12 cellular contexts compared by ENCODE assay signal in genomic region chr13:73914119-73914518, GRCh38.
DNase-seq lines count a peak whose midpoint lies in the region; ATAC-seq and TF ChIP-seq lines count a peak whose summit lies in the region.
"Had no signal": no experiment of that assay in that cellular context is flagged by ENCODE, and none has a peak within 500 bp of the region (broad histone marks: within the 10 kb centered on the region; RNA-seq: fewer than 3 reads in every experiment).

No MANE protein-coding gene starts in this region.

- POLR2A ChIA-PET in activated B cell treated with CpG ODN at 0.5 μM for 24 hours (lab: Charles Lee) = no interaction called here

- H3K36me3 ChIP-seq in osteoblast (ENCODE audit: insufficient read depth, low read length) (no peaks in the 10 kb centered on the region), upper lobe of right lung (no peaks in the 10 kb centered on the region)

- H3K4me1 ChIP-seq in osteoblast (ENCODE audit: insufficient read depth, low read length) = peaks cover 30% of the 10 kb centered on the region
- no peaks in the 10 kb centered on the region for H3K4me1 ChIP-seq in upper lobe of right lung

- peak overlapping the region; percentile 76 for H3K4me2 ChIP-seq in osteoblast (ENCODE audit: insufficient read depth, low read length)

- H3K27ac ChIP-seq in osteoblast (ENCODE audit: low read depth, low read length) (peak overlapping the region; percentile 90), upper lobe of right lung (no peak overlapping the region)

- DNase-seq in activated B cell treated with CpG ODN at 0.5 μM for 24 hours (peak; percentile 23), osteoblast (ENCODE audit: insufficient read length, low spot score, missing footprints) (peak; percentile 9), upper lobe of right lung (no peak), NCI-H2196 (lab: John Stamatoyannopoulos, UW; ENCODE audit: unreplicated experiment) (no peak), NCI-H748 (lab: John Stamatoyannopoulos, UW; ENCODE audit: unreplicated experiment) (no peak)
- DNase-seq: cerebellar nuclear complex; NCI-H446; stimulated activated naive CD4-positive, alpha-beta T cell treated with Interleukin-2 at 50 U/mL for 16 hours had no signal

- peaks cover 45% of the 10 kb centered on the region for H3K4me1 Mint-ChIP-seq in activated B cell treated with CpG ODN at 0.5 μM for 24 hours

- H3K9me3 ChIP-seq in osteoblast (ENCODE audit: low read depth, low read length) (no peaks in the 10 kb centered on the region), upper lobe of right lung (no peaks in the 10 kb centered on the region)

- H4K20me1 ChIP-seq in osteoblast (ENCODE audit: insufficient read depth, low read length) = peaks cover 10% of the 10 kb centered on the region

- H3K27ac Mint-ChIP-seq in activated B cell treated with CpG ODN at 0.5 μM for 24 hours = no peak overlapping the region

- no peaks in the 10 kb centered on the region for H3K9me3 Mint-ChIP-seq in activated B cell treated with CpG ODN at 0.5 μM for 24 hours
- H3K9me3 Mint-ChIP-seq: IgD-negative memory B cell had no signal

- TF ChIP-seq CTCF in activated B cell treated with CpG ODN at 0.5 μM for 24 hours (IDR thresholded peaks at IDR 0.05) = no peak
- no peak for TF ChIP-seq CTCF in osteoblast (IDR thresholded peaks at IDR 0.05; ENCODE audit: extremely low read depth, low read depth, low read length)
- TF ChIP-seq CTCF in upper lobe of right lung (IDR thresholded peaks at IDR 0.05) = no peak

- ATAC-seq in GM18502 (IDR thresholded peaks at IDR 0.05; ENCODE audit: poor library complexity, unreplicated experiment) (peak; percentile 45), HG02588 (IDR thresholded peaks at IDR 0.05; ENCODE audit: unreplicated experiment) (peak; percentile 62), activated B cell treated with CpG ODN at 0.5 μM for 24 hours (ENCODE audit: low read depth) (peak; percentile 95), HG03039 (IDR thresholded peaks at IDR 0.05; ENCODE audit: unreplicated experiment) (no peak), upper lobe of right lung (no peak)

- H3K27me3 Mint-ChIP-seq in activated B cell treated with CpG ODN at 0.5 μM for 24 hours = no peaks in the 10 kb centered on the region
- H3K27me3 Mint-ChIP-seq: IgD-negative memory B cell had no signal

- CTCF ChIA-PET in activated B cell treated with CpG ODN at 0.5 μM for 24 hours (lab: Charles Lee) = interaction anchor here (0.9 kb wide), 1 partner anchor 26 kb away, joined by 3 read pairs; no protein-coding TSS in a partner anchor

- peak overlapping the region; percentile 42 for H3K4me3 Mint-ChIP-seq in activated B cell treated with CpG ODN at 0.5 μM for 24 hours

- H3K79me2 ChIP-seq in osteoblast (ENCODE audit: insufficient read depth, low read length) = peaks cover 90% of the 10 kb centered on the region

- H3K4me3 ChIP-seq in osteoblast (ENCODE audit: insufficient read depth, low read length) (peak overlapping the region; percentile 39), upper lobe of right lung (no peak overlapping the region)

- H3K36me3 Mint-ChIP-seq in activated B cell treated with CpG ODN at 0.5 μM for 24 hours (ENCODE audit: low read depth) = peaks cover 2% of the 10 kb centered on the region

- no peak overlapping the region for H2AFZ ChIP-seq in osteoblast (ENCODE audit: low read length)

- no peaks in the 10 kb centered on the region for H3K27me3 ChIP-seq in osteoblast (ENCODE audit: insufficient read depth, low read length)
- no peaks in the 10 kb centered on the region for H3K27me3 ChIP-seq in upper lobe of right lung

- intact Hi-C loops in activated B cell treated with CpG ODN at 0.5 μM for 24 hours (cut with micrococcal nuclease) (loop anchor here (2.0 to 5.0 kb wide), 2 partner anchors 53 to 221 kb away; partner anchors contain the start of gene KLF12), upper lobe of right lung (cut with DNase I) (no loop called here)

Comparison
In these comparisons a context has a peak if more than half of its experiments do, and no peak if none do; other contexts are left out.
1. ATAC-seq: peak in GM18502 (single experiment), HG02588 (single experiment) and activated B cell treated with CpG ODN at 0.5 μM for 24 hours (single experiment); none in HG03039 (single experiment) and upper lobe of right lung (single experiment).
2. DNase-seq: peak in activated B cell treated with CpG ODN at 0.5 μM for 24 hours (single experiment) and osteoblast (single experiment); none in upper lobe of right lung (single experiment), NCI-H2196 (single experiment) and NCI-H748 (single experiment).